In genomic region chr5:714215-715118, GRCh38 we compare ENCODE assay signal across 2 cellular contexts. TPM values are rescaled to one million over a fixed set of nuclear protein-coding genes. Genes with fewer than 3 reads are reported as not detected.
"Had no signal": no experiment of that assay in that cellular context is flagged by ENCODE, and none has a peak within 500 bp of the region (broad histone marks: within the 10 kb centered on the region; RNA-seq: fewer than 3 reads in every experiment).

No MANE protein-coding gene starts in this region.

RNA-seq across cellular contexts. Expression of gene TPPP, which starts 21.3 kb away (rescaled TPM):
- total RNA-seq: SJSA1 had no signal
- polyA plus RNA-seq: IgD-negative memory B cell had no signal
